In genomic region chr20:4689224-4689623, GRCh38 we compare ENCODE assay signal across 13 cellular contexts.
A peak's percentile ranks its signal among the peaks of the same experiment; 100 is the strongest.
DNase-seq lines count a peak whose midpoint lies in the region; ATAC-seq lines count a peak whose summit lies in the region.
"Had no signal": no experiment of that assay in that cellular context is flagged by ENCODE, and none has a peak within 500 bp of the region (broad histone marks: within the 10 kb centered on the region; RNA-seq: fewer than 3 reads in every experiment).

No MANE protein-coding gene starts in this region.

- peak overlapping the region; percentile 87 for H3K27ac ChIP-seq in SK-N-MC
- peak overlapping the region; percentile 98 for H3K27ac ChIP-seq in epithelial cell of prostate
- peak overlapping the region; percentile 2 for H3K27ac ChIP-seq in stomach smooth muscle (ENCODE audit: low read length)
- H3K27ac ChIP-seq: upper lobe of left lung had no signal

- H3K36me3 Mint-ChIP-seq in activated naive CD4-positive, alpha-beta T cell treated with anti-CD3 and anti-CD28 coated beads, Interleukin-2, amount 50 U/mL, for 24 hours = peaks cover 18% of the 10 kb centered on the region

- H3K27me3 ChIP-seq in stomach smooth muscle (ENCODE audit: control insufficient read depth in 1 of 2, insufficient read depth in 2 of 2, low read length in 2 of 2) = no peaks in the 10 kb centered on the region
- H3K27me3 ChIP-seq: foreskin keratinocyte, upper lobe of left lung had no signal

- DNase-seq in activated naive CD4-positive, alpha-beta T cell treated with anti-CD3 and anti-CD28 coated beads, Interleukin-2, amount 50 U/mL, for 16 hours = no peak
- DNase-seq in SK-N-MC (ENCODE audit: low read depth, low spot score) (no peak), epithelial cell of prostate (ENCODE audit: low read depth, low spot score) (no peak), hepatic stellate cell (ENCODE audit: low spot score) (no peak)
- DNase-seq in activated CD4-positive, CD25-positive, alpha-beta regulatory T cell treated with anti-CD3 and anti-CD28 coated beads, Interleukin-2, amount 50 U/mL, for 72 hours = no peak
- DNase-seq: foreskin keratinocyte, NCI-H1694, upper lobe of left lung had no signal

- peak overlapping the region; percentile 87 for H3K27ac Mint-ChIP-seq in activated naive CD4-positive, alpha-beta T cell treated with anti-CD3 and anti-CD28 coated beads, Interleukin-2, amount 50 U/mL, for 24 hours
- H3K27ac Mint-ChIP-seq: progenitor cell of endocrine pancreas had no signal

- H3K9me3 ChIP-seq in SK-N-MC (ENCODE audit: low read depth, low read length) = no peaks in the 10 kb centered on the region
- H3K9me3 ChIP-seq in stomach smooth muscle (ENCODE audit: control insufficient read depth in 2 of 2, low read length in 2 of 2) = no peaks in the 10 kb centered on the region
- H3K9me3 ChIP-seq: upper lobe of left lung had no signal

- no peaks in the 10 kb centered on the region for H3K9me3 Mint-ChIP-seq in activated naive CD4-positive, alpha-beta T cell treated with anti-CD3 and anti-CD28 coated beads, Interleukin-2, amount 50 U/mL, for 24 hours

- no peak for ATAC-seq in GM18519 (IDR thresholded peaks at IDR 0.05; ENCODE audit: low FRiP score, unreplicated experiment)
- ATAC-seq: foreskin keratinocyte, left lobe of liver had no signal

- H3K36me3 ChIP-seq in SK-N-MC (ENCODE audit: insufficient read depth, low read length) (peaks cover 42% of the 10 kb centered on the region), stomach smooth muscle (ENCODE audit: control insufficient read depth in 2 of 2, insufficient read depth in 2 of 2, low read length in 2 of 2) (peaks cover 0 to 2% of the 10 kb centered on the region in 2 donors)
- H3K36me3 ChIP-seq: upper lobe of left lung had no signal

- peaks cover 84% of the 10 kb centered on the region for H3K4me1 Mint-ChIP-seq in activated naive CD4-positive, alpha-beta T cell treated with anti-CD3 and anti-CD28 coated beads, Interleukin-2, amount 50 U/mL, for 24 hours

- peak overlapping the region; percentile 68 for H3K4me3 Mint-ChIP-seq in activated naive CD4-positive, alpha-beta T cell treated with anti-CD3 and anti-CD28 coated beads, Interleukin-2, amount 50 U/mL, for 24 hours

- H3K4me3 ChIP-seq in SK-N-MC (peak overlapping the region; percentile 91), stomach smooth muscle (ENCODE audit: low read length in 2 of 2) (peak overlapping the region; percentile 16 to 48)
- H3K4me3 ChIP-seq: upper lobe of left lung had no signal

- H3K27me3 Mint-ChIP-seq in activated naive CD4-positive, alpha-beta T cell treated with anti-CD3 and anti-CD28 coated beads, Interleukin-2, amount 50 U/mL, for 24 hours = no peaks in the 10 kb centered on the region

- peaks cover 32% of the 10 kb centered on the region for H3K4me1 ChIP-seq in stomach smooth muscle (ENCODE audit: control insufficient read depth, insufficient read depth, low read length)

- H3K9ac ChIP-seq in SK-N-MC (ENCODE audit: insufficient read length) (peak overlapping the region; percentile 56), stomach smooth muscle (ENCODE audit: low read length in 2 of 2) (peak overlapping the region in 1 of 2 donors; percentile 10)

Comparison
In these comparisons a context has a peak if more than half of its experiments do, and no peak if none do; other contexts are left out.
1. H3K27ac ChIP-seq: peak in every context shown above with its lines; median percentile 98 in epithelial cell of prostate; 87 in SK-N-MC; 2 in stomach smooth muscle.